ENCODE assay signal across 20 cellular contexts in the genomic region with DNA sequence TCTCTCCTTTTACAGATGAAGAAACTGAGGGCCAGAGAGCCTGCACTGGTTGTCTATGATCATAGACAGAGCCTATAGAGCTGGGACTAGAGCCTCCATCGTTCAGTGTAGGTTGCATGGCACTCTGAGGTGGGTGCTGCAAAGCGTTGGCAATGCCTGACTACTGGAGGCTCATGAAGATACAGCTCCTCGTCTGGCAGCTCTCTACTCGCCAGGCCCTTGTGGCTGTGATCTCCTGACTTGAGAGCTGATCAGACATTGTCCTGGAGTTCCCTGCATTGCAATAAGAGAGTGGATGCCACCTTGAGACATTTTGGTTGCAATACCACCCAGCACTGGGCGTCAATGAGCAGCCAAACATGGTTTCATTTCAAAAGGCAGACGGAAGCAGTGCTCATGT.
"Had no signal": no experiment of that assay in that cellular context is flagged by ENCODE, and none has a peak within 500 bp of the region (broad histone marks: within the 10 kb centered on the region; RNA-seq: fewer than 3 reads in every experiment).

No MANE protein-coding gene starts in this region.

- ATAC-seq: naive thymus-derived CD4-positive, alpha-beta T cell; stimulated activated naive B cell treated with anti-CD40 and anti-IgM and Interleukin-4, amounts not matched to agents 10 μg/mL and 1 μg/mL and 100 μg/mL, for 72 hours had no signal

- H3K4me2 ChIP-seq: hepatocyte had no signal

- H3K27ac ChIP-seq: colonic mucosa, hepatocyte, right atrium auricular region, sigmoid colon, skin epidermis, stomach, uterus had no signal

- H3K27ac Mint-ChIP-seq: endodermal cell; naive thymus-derived CD4-positive, alpha-beta T cell; stimulated activated naive B cell treated with anti-CD40 and anti-IgM and Interleukin-4, amounts not matched to agents 10 μg/mL and 1 μg/mL and 100 μg/mL, for 72 hours; type B pancreatic cell had no signal

- H3K4me1 ChIP-seq: colonic mucosa, right atrium auricular region, sigmoid colon, stomach, uterus had no signal

- H3K4me3 Mint-ChIP-seq: endodermal cell; naive thymus-derived CD4-positive, alpha-beta T cell; neural crest cell; stimulated activated naive B cell treated with anti-CD40 and anti-IgM and Interleukin-4, amounts not matched to agents 10 μg/mL and 1 μg/mL and 100 μg/mL, for 72 hours; type B pancreatic cell had no signal

- H3K4me1 Mint-ChIP-seq: neural crest cell had no signal

- H2AFZ ChIP-seq: hepatocyte had no signal

- H3K27me3 ChIP-seq: colonic mucosa, hepatocyte, right atrium auricular region, sigmoid colon, stomach, uterus had no signal

- H3K4me3 ChIP-seq: colonic mucosa, hepatocyte, right atrium auricular region, sigmoid colon, skin epidermis, stomach, uterus had no signal

- DNase-seq: colonic mucosa; dermis blood vessel endothelial cell; effector CD4-positive, alpha-beta T cell; endodermal cell; erythroblast; foreskin melanocyte; kidney glomerular epithelial cell; naive thymus-derived CD4-positive, alpha-beta T cell; sigmoid colon; stimulated activated CD4-positive, alpha-beta T cell treated with anti-CD3 and anti-CD28 coated beads, Interleukin-2, amount 100 ng/mL, for 24 hours; stimulated activated CD4-positive, alpha-beta T cell treated with anti-CD3 and anti-CD28 coated beads, Interleukin-4, amount 100 ng/mL, for 4 hours; stimulated activated naive B cell treated with anti-CD40 and anti-IgM and Interleukin-4, amounts not matched to agents 10 μg/mL and 1 μg/mL and 100 μg/mL, for 72 hours; stomach; substantia nigra; uterus had no signal

- H3K79me2 ChIP-seq: hepatocyte had no signal

- H3K9me3 ChIP-seq: colonic mucosa, right atrium auricular region, sigmoid colon, stomach, uterus had no signal

- H3K36me3 Mint-ChIP-seq: naive thymus-derived CD4-positive, alpha-beta T cell; stimulated activated naive B cell treated with anti-CD40 and anti-IgM and Interleukin-4, amounts not matched to agents 10 μg/mL and 1 μg/mL and 100 μg/mL, for 72 hours; type B pancreatic cell had no signal

- H3K36me3 ChIP-seq: colonic mucosa, right atrium auricular region, sigmoid colon, stomach, uterus had no signal

- H3K9me3 Mint-ChIP-seq: endodermal cell; neural crest cell; stimulated activated naive B cell treated with anti-CD40 and anti-IgM and Interleukin-4, amounts not matched to agents 10 μg/mL and 1 μg/mL and 100 μg/mL, for 72 hours; type B pancreatic cell had no signal
